ENCODE assay signal across 8 cellular contexts in the genomic region with DNA sequence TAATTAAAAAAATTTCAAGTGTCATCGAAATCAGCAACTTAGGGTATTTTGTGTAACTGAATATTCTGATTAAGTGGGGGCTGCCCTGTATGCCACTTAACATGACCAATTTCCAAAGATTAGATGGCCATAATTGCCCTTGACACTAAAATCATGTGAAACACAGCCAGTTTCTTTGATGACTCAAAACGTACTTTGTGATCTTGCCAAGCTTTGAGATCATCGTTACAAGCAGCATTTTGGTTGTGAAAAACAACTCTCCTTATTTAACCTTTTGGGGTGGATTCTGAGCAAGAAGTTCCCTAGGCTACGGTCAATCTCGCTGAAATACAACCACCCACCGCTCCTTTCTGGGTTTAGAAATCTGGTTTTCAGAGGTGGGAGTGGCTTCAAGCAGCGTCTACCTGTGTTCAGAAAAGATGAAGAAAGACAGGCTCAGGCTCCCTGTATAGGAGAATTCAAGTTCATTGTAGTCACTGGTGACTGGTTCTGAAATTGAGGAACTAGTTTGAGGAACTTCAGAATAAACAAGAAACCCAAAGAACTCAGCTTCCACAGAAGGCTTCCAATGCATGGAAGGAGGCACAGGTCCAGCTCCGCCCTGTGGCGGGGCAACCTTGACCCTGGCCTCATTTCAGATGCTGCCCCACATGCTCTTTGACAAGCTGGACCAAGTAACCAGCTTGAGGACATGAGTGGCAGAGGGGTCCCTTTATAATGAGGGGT. TPM values are rescaled to one million over a fixed set of nuclear protein-coding genes. Genes with fewer than 3 reads are reported as not detected.
DNase-seq lines count a peak whose midpoint lies in the region; ATAC-seq lines count a peak whose summit lies in the region.

No MANE protein-coding gene starts in this region.

- H3K4me1 Mint-ChIP-seq in immature natural killer cell, result peaks cover 61 to 74% of the 10 kb centered on the region in 2 donors
- H3K4me1 Mint-ChIP-seq in stimulated activated effector memory CD8-positive, alpha-beta T cell treated with anti-CD3 and anti-CD28 coated beads, Interleukin-12 subunit alpha, Interleukin-12 subunit beta, amount 100 ng/mL, for 72 hours, result peaks cover 82% of the 10 kb centered on the region

- peaks cover 0 to 5% (median 4%) of the 10 kb centered on the region in 3 donors for H3K27me3 Mint-ChIP-seq in immature natural killer cell (ENCODE audit: low read depth in 3 of 3)

- peak; percentile 74 for ATAC-seq in stimulated activated effector memory CD8-positive, alpha-beta T cell treated with anti-CD3 and anti-CD28 coated beads, Interleukin-12 subunit alpha, Interleukin-12 subunit beta, amount 100 ng/mL, for 72 hours
- ATAC-seq in HG02588 (IDR thresholded peaks at IDR 0.05; ENCODE audit: unreplicated experiment), result no peak

- H3K27ac Mint-ChIP-seq in immature natural killer cell, result peak overlapping the region; percentile 40 to 75 (median 60)
- H3K27ac Mint-ChIP-seq in stimulated activated effector memory CD8-positive, alpha-beta T cell treated with anti-CD3 and anti-CD28 coated beads, Interleukin-12 subunit alpha, Interleukin-12 subunit beta, amount 100 ng/mL, for 72 hours, result peak overlapping the region; percentile 95

- H3K9me3 Mint-ChIP-seq in immature natural killer cell, result no peaks in the 10 kb centered on the region
- no peaks in the 10 kb centered on the region for H3K9me3 Mint-ChIP-seq in stimulated activated effector memory CD8-positive, alpha-beta T cell treated with anti-CD3 and anti-CD28 coated beads, Interleukin-12 subunit alpha, Interleukin-12 subunit beta, amount 100 ng/mL, for 72 hours

- no peak overlapping the region for H3K4me3 Mint-ChIP-seq in immature natural killer cell
- H3K4me3 Mint-ChIP-seq in stimulated activated effector memory CD8-positive, alpha-beta T cell treated with anti-CD3 and anti-CD28 coated beads, Interleukin-12 subunit alpha, Interleukin-12 subunit beta, amount 100 ng/mL, for 72 hours, result peak overlapping the region; percentile 69

- H3K36me3 Mint-ChIP-seq in immature natural killer cell, result no peaks in the 10 kb centered on the region
- H3K36me3 Mint-ChIP-seq in stimulated activated effector memory CD8-positive, alpha-beta T cell treated with anti-CD3 and anti-CD28 coated beads, Interleukin-12 subunit alpha, Interleukin-12 subunit beta, amount 100 ng/mL, for 72 hours, result peaks cover 92% of the 10 kb centered on the region

- peak; percentile 61 for DNase-seq in activated naive CD4-positive, alpha-beta T cell treated with Interleukin-2 at 50 U/mL for 16 hours
- no peak for DNase-seq in activated naive CD4-positive, alpha-beta T cell (lab: John Stamatoyannopoulos, UW)
- DNase-seq in NCI-H446 (lab: John Stamatoyannopoulos, UW) (peak; percentile 68 to 76), immature natural killer cell (no peak), NCI-H510A treated with DMSO at 0.1 percent for 48 hours (lab: John Stamatoyannopoulos, UW) (no peak)
- DNase-seq in activated naive CD8-positive, alpha-beta T cell treated with anti-CD3 and anti-CD28 coated beads, Interleukin-2, amount 50 U/mL, for 16 hours (ENCODE audit: low read depth, low spot score), result peak; percentile 17
- peak in 1 of 2 donors; percentile 74 for DNase-seq in stimulated activated effector memory CD8-positive, alpha-beta T cell treated with anti-CD3 and anti-CD28 coated beads, Interleukin-12 subunit alpha, Interleukin-12 subunit beta, amount 100 ng/mL, for 72 hours (ENCODE audit: low spot score in 2 of 2)

RNA-seq across cellular contexts. Expression of gene MAP3K14, which starts 9.4 kb away (rescaled TPM):
- 1 to 10 TPM; 1.0 to 3.4 (median 3.0) TPM for polyA plus RNA-seq in immature natural killer cell

RNA-seq across cellular contexts. Expression of gene SPATA32, which starts 45.6 kb away (rescaled TPM):
- polyA plus RNA-seq in immature natural killer cell, result under 1 TPM in 1 of 3 donors, not detected in 2; 0.16 TPM

Comparison
In these comparisons a context has a peak if more than half of its experiments do, and no peak if none do; other contexts are left out.
1. DNase-seq: peak in activated naive CD4-positive, alpha-beta T cell treated with Interleukin-2 at 50 U/mL for 16 hours (single experiment), NCI-H446 (2 of 2) and activated naive CD8-positive, alpha-beta T cell treated with anti-CD3 and anti-CD28 coated beads, Interleukin-2, amount 50 U/mL, for 16 hours (single experiment); none in activated naive CD4-positive, alpha-beta T cell (0 of 4), immature natural killer cell (0 of 3) and NCI-H510A treated with DMSO at 0.1 percent for 48 hours (single experiment).